8 cellular contexts compared by ENCODE assay signal in the genomic region with DNA sequence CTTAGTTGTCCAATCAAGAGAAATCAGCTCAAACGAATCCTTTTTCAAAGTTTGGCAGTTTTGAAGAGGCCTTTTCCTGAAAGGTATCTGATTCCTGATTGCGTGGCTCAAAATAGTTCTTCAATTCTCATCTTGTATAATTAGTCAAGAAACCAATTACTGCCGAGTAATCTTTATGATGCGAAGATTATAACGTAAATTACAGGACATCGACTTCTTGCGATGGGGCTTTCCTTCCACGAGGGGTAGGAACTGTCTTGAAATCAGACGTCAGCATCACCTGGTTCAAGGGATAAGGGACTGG. TPM values are rescaled to one million over a fixed set of nuclear protein-coding genes. Genes with fewer than 3 reads are reported as not detected.
A peak's percentile ranks its signal among the peaks of the same experiment; 100 is the strongest.
DNase-seq lines count a peak whose midpoint lies in the region; ATAC-seq and TF ChIP-seq lines count a peak whose summit lies in the region.

No MANE protein-coding gene starts in this region.

- H4K91ac ChIP-seq in trophoblast cell (ENCODE audit: low read depth, low read length): no peak overlapping the region

- no peaks in the 10 kb centered on the region for H3K4me1 ChIP-seq in trophoblast cell (ENCODE audit: control insufficient read depth in 1 of 2, insufficient read depth in 2 of 2, low read length in 2 of 2)

- H2BK5ac ChIP-seq in trophoblast cell (ENCODE audit: low read depth, low read length, poor library complexity): no peak overlapping the region

- peak overlapping the region; percentile 11 for H4K8ac ChIP-seq in trophoblast cell (ENCODE audit: low read depth, low read length)

- no peak overlapping the region for H3K18ac ChIP-seq in trophoblast cell (ENCODE audit: low read length)

- H3K27ac ChIP-seq in epithelial cell of prostate (peak overlapping the region; percentile 77), trophoblast cell (ENCODE audit: low read depth, low read length) (peak overlapping the region; percentile 19)

- no peaks in the 10 kb centered on the region for H3K27me3 ChIP-seq in trophoblast cell (ENCODE audit: insufficient read depth, low read length)

- no peak for TF ChIP-seq CTCF in NB4 (IDR thresholded peaks at IDR 0.05; ENCODE audit: low read depth, low read length)

- H3K36me3 ChIP-seq in trophoblast cell (ENCODE audit: control insufficient read depth in 1 of 2, insufficient read depth in 2 of 2, low read length in 2 of 2): peaks cover 2 to 4% of the 10 kb centered on the region in 2 experiments

- H3K4me1 Mint-ChIP-seq in activated naive CD4-positive, alpha-beta T cell treated with anti-CD3 and anti-CD28 coated beads, Interleukin-2, amount 50 U/mL, for 24 hours: peaks cover 24% of the 10 kb centered on the region

- H2AK5ac ChIP-seq in trophoblast cell (ENCODE audit: low read length): no peak overlapping the region

- H3K27me3 Mint-ChIP-seq in activated naive CD4-positive, alpha-beta T cell treated with anti-CD3 and anti-CD28 coated beads, Interleukin-2, amount 50 U/mL, for 24 hours: no peaks in the 10 kb centered on the region

- peaks cover 3% of the 10 kb centered on the region for H3K79me1 ChIP-seq in trophoblast cell (ENCODE audit: low read length)

- peak overlapping the region; percentile 93 for H3K4me3 Mint-ChIP-seq in activated naive CD4-positive, alpha-beta T cell treated with anti-CD3 and anti-CD28 coated beads, Interleukin-2, amount 50 U/mL, for 24 hours

- no peak overlapping the region for H2BK12ac ChIP-seq in trophoblast cell (ENCODE audit: low read length)

- no peak for DNase-seq in activated naive CD4-positive, alpha-beta T cell treated with Interleukin-2 at 50 U/mL for 16 hours
- DNase-seq in NB4 (ENCODE audit: low read depth): no peak
- peak; percentile 31 for DNase-seq in epithelial cell of prostate (ENCODE audit: low read depth, low spot score)
- DNase-seq in trophoblast cell: no peak
- DNase-seq in stimulated activated naive CD4-positive, alpha-beta T cell (lab: John Stamatoyannopoulos, UW): no peak
- DNase-seq in DMS 273 (lab: John Stamatoyannopoulos, UW; ENCODE audit: unreplicated experiment): no peak

- no peak overlapping the region for H3K23ac ChIP-seq in trophoblast cell (ENCODE audit: low read length)

- ATAC-seq in HG03097 (IDR thresholded peaks at IDR 0.05; ENCODE audit: low FRiP score, unreplicated experiment): no peak

- H3K9me3 Mint-ChIP-seq in activated naive CD4-positive, alpha-beta T cell treated with anti-CD3 and anti-CD28 coated beads, Interleukin-2, amount 50 U/mL, for 24 hours: no peaks in the 10 kb centered on the region

- no peak overlapping the region for H3K9ac ChIP-seq in trophoblast cell (ENCODE audit: low read length)

- H3K27ac Mint-ChIP-seq in activated naive CD4-positive, alpha-beta T cell treated with anti-CD3 and anti-CD28 coated beads, Interleukin-2, amount 50 U/mL, for 24 hours: peak overlapping the region; percentile 94

- peaks cover 4% of the 10 kb centered on the region for H3K79me2 ChIP-seq in trophoblast cell (ENCODE audit: control insufficient read depth, insufficient read depth, low read length, poor library complexity)

- no peak for TF ChIP-seq POLR2A in NB4 (IDR thresholded peaks at IDR 0.05; ENCODE audit: extremely low read depth, insufficient read length)

- no peak overlapping the region for H3K4ac ChIP-seq in trophoblast cell (ENCODE audit: low read depth, low read length)

- H3K9me3 ChIP-seq in trophoblast cell (ENCODE audit: insufficient read depth, low read depth, low read length): no peaks in the 10 kb centered on the region

- no peak overlapping the region for H4K12ac ChIP-seq in trophoblast cell (ENCODE audit: low read depth, low read length)

- H2AFZ ChIP-seq in trophoblast cell (ENCODE audit: insufficient read depth, low read length, poor library complexity): peak overlapping the region; percentile 26

- WGBS in trophoblast cell (ENCODE audit: extremely low coverage, insufficient coverage, insufficient read length): no CpG with 5 or more reads among the region's 9 CpGs

- H3K4me3 ChIP-seq in NB4 (ENCODE audit: low read depth, low read length): peak overlapping the region; percentile 70
- peak overlapping the region; percentile 59 for H3K4me3 ChIP-seq in trophoblast cell (ENCODE audit: low read depth, low read length)

- H3K14ac ChIP-seq in trophoblast cell (ENCODE audit: low read length): no peak overlapping the region

- H2BK120ac ChIP-seq in trophoblast cell (ENCODE audit: insufficient read depth, low read length, poor library complexity): no peak overlapping the region

- H3K36me3 Mint-ChIP-seq in activated naive CD4-positive, alpha-beta T cell treated with anti-CD3 and anti-CD28 coated beads, Interleukin-2, amount 50 U/mL, for 24 hours: peaks cover 2% of the 10 kb centered on the region

- peak overlapping the region; percentile 87 for H3K4me2 ChIP-seq in trophoblast cell (ENCODE audit: low read length)

RNA-seq across cellular contexts. Expression of a gene that starts 0.6 kb away (rescaled TPM):
- 26.3 and 26.9 TPM in 2 replicates for polyA plus RNA-seq in trophoblast cell (2013)

RNA-seq across cellular contexts. Expression of a gene that starts 40.1 kb away (rescaled TPM):
- polyA plus RNA-seq in trophoblast cell (2013): 0.21 and 0.25 TPM in 2 replicates

RNA-seq across cellular contexts. Expression of a gene that starts 58.3 kb away (rescaled TPM):
- polyA plus RNA-seq in trophoblast cell (2013): 46.5 and 46.7 TPM in 2 replicates

RNA-seq across cellular contexts. Expression of a gene that starts 58.6 kb away (rescaled TPM):
- 75.9 and 77.8 TPM in 2 replicates for polyA plus RNA-seq in trophoblast cell (2013)
